In the genomic region with DNA sequence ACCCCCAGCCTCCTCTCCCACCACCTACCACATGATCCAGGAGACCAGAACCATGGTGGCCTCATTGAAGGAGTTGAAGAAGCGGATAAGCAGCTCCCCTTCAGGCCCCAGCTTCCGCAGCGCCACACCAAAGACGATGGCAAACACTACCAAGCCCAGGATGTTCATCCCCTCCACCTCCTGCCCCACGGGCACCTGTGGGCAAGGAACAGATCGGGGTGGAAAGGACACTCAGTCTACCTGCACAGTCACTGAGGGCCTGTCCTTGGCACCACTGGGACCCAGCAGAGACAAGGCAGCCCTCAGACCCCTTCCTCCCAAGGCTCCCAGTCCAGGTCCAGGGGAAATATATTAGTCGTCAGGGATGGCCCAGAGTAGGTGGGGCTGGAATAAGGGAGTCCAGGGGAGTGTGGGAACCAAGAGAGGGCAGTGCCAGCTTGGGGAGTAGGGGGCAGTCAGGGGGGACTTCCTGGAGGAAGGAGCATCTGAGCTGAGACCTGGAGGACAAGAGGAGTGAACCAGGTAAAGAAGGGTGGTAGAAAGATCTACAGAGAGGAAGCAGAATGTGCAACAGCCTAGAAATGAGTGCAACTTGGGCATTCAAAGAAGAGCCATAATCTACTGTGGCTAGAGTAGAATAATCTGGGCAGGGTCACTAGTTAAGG, we compare ENCODE assay signal across 1 cellular context.
TF ChIP-seq lines count a peak whose summit lies in the region.

No MANE protein-coding gene starts in this region.

TF ChIP-seq in SK-N-SH, 30 proteins besides CTCF, POLR2A, EP300 and RAD21:
- TF ChIP-seq YY1 (IDR thresholded peaks at IDR 0.05; ENCODE audit: low read depth) (no peak), FOXJ3 (CRISPR knock-in tag; IDR thresholded peaks at IDR 0.05) (no peak), GATA2 (CRISPR knock-in tag; IDR thresholded peaks at IDR 0.05) (no peak), USF1 (IDR thresholded peaks at IDR 0.05; ENCODE audit: borderline replicate concordance, low read depth) (no peak), CHD2 (IDR thresholded peaks at IDR 0.05; ENCODE audit: low read length, partially characterized antibody) (no peak), TEAD4 (IDR thresholded peaks at IDR 0.05; ENCODE audit: borderline replicate concordance, insufficient read depth) (no peak), FOSL2 (IDR thresholded peaks at IDR 0.05; ENCODE audit: borderline replicate concordance, low read depth) (no peak), FOXM1 (IDR thresholded peaks at IDR 0.05; ENCODE audit: low read depth) (no peak), MEF2A (IDR thresholded peaks at IDR 0.05; ENCODE audit: borderline replicate concordance, low read depth) (no peak), RXRA (IDR thresholded peaks at IDR 0.05; ENCODE audit: borderline replicate concordance, low read depth) (no peak), GABPA (IDR thresholded peaks at IDR 0.05; ENCODE audit: low read depth) (no peak), TCF12 (IDR thresholded peaks at IDR 0.05) (no peak), ZBTB33 (IDR thresholded peaks at IDR 0.05; ENCODE audit: borderline replicate concordance, low read depth) (no peak)
- TF ChIP-seq, protein P1, sequence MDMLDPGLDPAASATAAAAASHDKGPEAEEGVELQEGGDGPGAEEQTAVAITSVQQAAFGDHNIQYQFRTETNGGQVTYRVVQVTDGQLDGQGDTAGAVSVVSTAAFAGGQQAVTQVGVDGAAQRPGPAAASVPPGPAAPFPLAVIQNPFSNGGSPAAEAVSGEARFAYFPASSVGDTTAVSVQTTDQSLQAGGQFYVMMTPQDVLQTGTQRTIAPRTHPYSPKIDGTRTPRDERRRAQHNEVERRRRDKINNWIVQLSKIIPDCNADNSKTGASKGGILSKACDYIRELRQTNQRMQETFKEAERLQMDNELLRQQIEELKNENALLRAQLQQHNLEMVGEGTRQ (IDR thresholded peaks at IDR 0.05; ENCODE audit: borderline replicate concordance, low read depth, low read length): no peak
